Comparison of ENCODE assay signal across 10 cellular contexts in the genomic region with DNA sequence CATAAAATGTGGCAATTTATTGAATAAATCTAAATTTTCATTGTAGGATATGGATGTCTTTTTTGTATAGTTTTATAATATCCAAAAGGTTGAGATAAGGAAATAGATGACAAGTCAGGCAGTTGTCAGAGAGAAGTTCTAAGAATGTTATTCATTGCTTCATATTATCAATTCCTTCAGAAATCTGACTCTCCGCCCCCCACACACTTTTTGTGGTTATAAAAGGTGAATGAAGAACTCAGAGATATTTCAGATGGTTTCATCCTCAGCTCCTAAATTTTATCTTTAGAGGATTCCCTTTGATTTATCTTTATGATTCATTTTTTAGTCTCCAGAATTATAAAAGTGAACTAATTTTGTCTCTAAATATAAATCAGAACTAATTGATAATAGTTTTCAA.
"Had no signal": no experiment of that assay in that cellular context is flagged by ENCODE, and none has a peak within 500 bp of the region (broad histone marks: within the 10 kb centered on the region; RNA-seq: fewer than 3 reads in every experiment).

No MANE protein-coding gene starts in this region.

- FAIRE-seq: H1, HepG2 had no signal

- ATAC-seq: GM23338, HCT116, HepG2 had no signal

- H3K27ac ChIP-seq: HL-60, KMS-11 had no signal

- H3K36me3 ChIP-seq: HAP-1 had no signal

- H3K9me3 ChIP-seq: HAP-1 had no signal

- DNase-seq: H7, HFFc6, KBM-7 had no signal

- H3K4me3 ChIP-seq: GM23338, HAP-1 had no signal
